In genomic region chr2:241859017-241859435, GRCh38 we compare ENCODE assay signal across 9 cellular contexts. TPM values are rescaled to one million over a fixed set of nuclear protein-coding genes. Genes with fewer than 3 reads are reported as not detected.
DNase-seq lines count a peak whose midpoint lies in the region; ATAC-seq, FAIRE-seq and TF ChIP-seq lines count a peak whose summit lies in the region.
"Had no signal": no experiment of that assay in that cellular context is flagged by ENCODE, and none has a peak within 500 bp of the region (broad histone marks: within the 10 kb centered on the region; RNA-seq: fewer than 3 reads in every experiment).

No MANE protein-coding gene starts in this region.

- H3K27ac Mint-ChIP-seq in type B pancreatic cell = no peak overlapping the region

- SMC1A ChIA-PET in GM12878 (lab: Charles Lee; ENCODE audit: uncharacterized antibody, unreplicated experiment) = interaction anchor here (1.3 to 1.8 kb wide), 3 partner anchors 9 to 157 kb away, joined by 3 to 6 read pairs (median 6); partner anchors contain the start of gene ING5

- H2AFZ ChIP-seq in GM12878 (ENCODE audit: control insufficient read depth, low read depth, low read length) = peak overlapping the region; percentile 48; the same call in 1 of the 2 replicates
- no peak overlapping the region for H2AFZ ChIP-seq in hepatocyte

- H3K27me3 ChIP-seq in GM12878 (replicated peaks in 1 of 2; ENCODE audit: control insufficient read depth in 2 of 2, insufficient read depth in 2 of 2, low read length in 1 of 2) (no peaks in the 10 kb centered on the region), hepatocyte (no peaks in the 10 kb centered on the region)

- H3K4me3 ChIP-seq in GM12878 (peak overlapping the region; percentile 56; the same call in 1 of the 2 replicates), skin epidermis (peak overlapping the region; percentile 3 to 36 (median 18)), hepatocyte (no peak overlapping the region)

- peak overlapping the region; percentile 77 for H3K9ac ChIP-seq in GM12878 (ENCODE audit: control insufficient read depth, insufficient read depth, low read length)

- no peak for TF ChIP-seq EP300 in GM12878 (IDR thresholded peaks at IDR 0.05; ENCODE audit: borderline replicate concordance in 1 of 2, control insufficient read depth in 1 of 2, low read depth in 2 of 2, low read length in 2 of 2)

- RAD21 ChIA-PET in GM12878 (lab: Charles Lee; ENCODE audit: unreplicated experiment) = interaction anchor here (1.3 to 1.6 kb wide), 4 partner anchors 10 to 159 kb away, joined by 3 to 16 read pairs (median 4); partner anchors contain the start of gene RTP5

- no peaks in the 10 kb centered on the region for H3K36me3 Mint-ChIP-seq in type B pancreatic cell

- H3K9me3 ChIP-seq in GM12878 (replicated peaks; ENCODE audit: control insufficient read depth, insufficient read depth, low read length) = no peaks in the 10 kb centered on the region
- H3K9me3 ChIP-seq in hepatocyte (ENCODE audit: low read depth) = no peaks in the 10 kb centered on the region

- no peak for TF ChIP-seq POLR2A in GM12878 (IDR thresholded peaks at IDR 0.05; ENCODE audit: low read depth, low read length)

- CTCF ChIA-PET in GM12878 (lab: Yijun Ruan, JAX) = interaction anchor here (0.7 to 1.9 kb wide), 4 partner anchors 10 to 65 kb away, joined by 3 to 10 read pairs (median 8); partner anchors contain the start of gene RTP5

- ATAC-seq in GM18870 (IDR thresholded peaks at IDR 0.05; ENCODE audit: unreplicated experiment) (peak; percentile 3), HG02642 (IDR thresholded peaks at IDR 0.05; ENCODE audit: poor library complexity, unreplicated experiment) (peak; percentile 22), GM12878 (peak; percentile 33)

- FAIRE-seq in GM12878 (lab: Jason Lieb, UNC) = no peak

- peaks cover 3% of the 10 kb centered on the region for H3K4me1 Mint-ChIP-seq in type B pancreatic cell (ENCODE audit: unreplicated experiment)

- H3K9me2 ChIP-seq in hepatocyte (replicated peaks; ENCODE audit: insufficient read depth) = no peaks in the 10 kb centered on the region

- no peak overlapping the region for H3K4me3 Mint-ChIP-seq in type B pancreatic cell

- in situ Hi-C loops in GM12878 (cut with MboI) = no loop called here

- no peak for TF ChIP-seq RAD21 in GM12878 (IDR thresholded peaks at IDR 0.05; ENCODE audit: insufficient read depth, low read depth, low read length)

- 33% methylated on average over 3 of the region's 9 CpGs for WGBS in GM12878 (ENCODE audit: insufficient coverage, insufficient replicate concordance, low lambda C conversion rate, missing lambda C conversion rate)
- WGBS in hepatocyte (ENCODE audit: low lambda C conversion rate, missing lambda C conversion rate) = 72% methylated on average over 2 of the region's 9 CpGs

- H3K4me2 ChIP-seq in GM12878 (ENCODE audit: control insufficient read depth, insufficient read depth) (peak overlapping the region; percentile 97), hepatocyte (no peak overlapping the region)

- intact Hi-C loops in GM12878 (cut with micrococcal nuclease; ENCODE audit: unreplicated experiment) = no loop called here

- H3K27me3 Mint-ChIP-seq in type B pancreatic cell = peaks cover 2% of the 10 kb centered on the region

- H3K4me1 ChIP-seq in GM12878 (ENCODE audit: control insufficient read depth, insufficient read depth, low read length) (peaks cover 37% of the 10 kb centered on the region), hepatocyte (ENCODE audit: insufficient read depth) (peaks cover 7% of the 10 kb centered on the region)

- peaks cover 7% of the 10 kb centered on the region for H3K79me2 ChIP-seq in GM12878 (ENCODE audit: control insufficient read depth, insufficient read depth, low read length)
- H3K79me2 ChIP-seq in hepatocyte = no peaks in the 10 kb centered on the region

- H3K27ac ChIP-seq in GM12878 (ENCODE audit: control insufficient read depth, insufficient read depth) (peak overlapping the region; percentile 97), skin epidermis (peak overlapping the region in 20 of 21 experiments; percentile 60 to 92 (median 84)), hepatocyte (no peak overlapping the region)

- no peaks in the 10 kb centered on the region for H3K36me3 ChIP-seq in GM12878 (ENCODE audit: control insufficient read depth in 2 of 2, insufficient read depth in 2 of 2, low read length in 1 of 2)
- no peaks in the 10 kb centered on the region for H3K36me3 ChIP-seq in hepatocyte (replicated peaks; ENCODE audit: insufficient read depth, low read depth)

- TF ChIP-seq CTCF in GM12878 (IDR thresholded peaks at IDR 0.05 in 2 of 3, conservative IDR thresholded peaks at IDR 0.05 in 1 of 3; ENCODE audit: control insufficient read depth in 2 of 3, extremely low read depth in 1 of 3, insufficient read depth in 1 of 3, low read depth in 3 of 3, low read length in 3 of 3) (no peak), type B pancreatic cell (conservative IDR thresholded peaks at IDR 0.05) (no peak), hepatocyte (IDR thresholded peaks at IDR 0.05; ENCODE audit: poor library complexity) (no peak)

- POLR2A ChIA-PET in GM12878 (lab: Charles Lee) = interaction anchor here (0.6 to 3.5 kb wide), 5 partner anchors 10 to 158 kb away, joined by 3 to 26 read pairs (median 5); partner anchors contain the start of genes D2HGDH and ING5

- BruUV-seq in GM12878 (replicated peaks; lab: Mats Ljungman, UMichigan) = no TSS peak

- no peaks in the 10 kb centered on the region for H4K20me1 ChIP-seq in GM12878 (ENCODE audit: control insufficient read depth, insufficient read depth)
- no peaks in the 10 kb centered on the region for H4K20me1 ChIP-seq in hepatocyte (ENCODE audit: insufficient read depth, poor library complexity, severe bottlenecking)

- DNase-seq in GM12878 (ENCODE audit: low read depth, low spot score) = no peak
- no peak for DNase-seq in type B pancreatic cell (ENCODE audit: extremely low spot score, unreplicated experiment)
- no peak for DNase-seq in hepatocyte (ENCODE audit: low spot score)
- DNase-seq in COR-L47 (lab: John Stamatoyannopoulos, UW) = no peak
- DNase-seq in middle frontal gyrus (ENCODE audit: extremely low spot score, low spot score) = no peak

- H3K9me3 Mint-ChIP-seq in type B pancreatic cell = peaks cover 2% of the 10 kb centered on the region

RNA-seq across cellular contexts. Expression of gene PDCD1, which starts 0.3 kb away (rescaled TPM):
- total RNA-seq in GM12878 (2013; cell fraction: nucleolus; rRNA removed) = 10.1 and 11.8 TPM in 2 replicates
- total RNA-seq in GM12878 (2014; rRNA removed) = 3.7 and 3.9 TPM in 2 replicates
- total RNA-seq in GM12878 (2014; rRNA removed; fragmentation: Illumina TruSeq; extraction: Trizol) = 1.1 and 1.5 TPM in 2 replicates
- 3.6 and 4.0 TPM in 2 replicates for total RNA-seq in GM12878 (2021)
- polyA plus RNA-seq in GM12878 (2011; ENCODE audit: low read depth) = 1.2 TPM
- polyA plus RNA-seq in GM12878 (2011; rRNA removed) = 3.8 and 6.4 TPM in 2 replicates
- 11.9 and 20.2 TPM in 2 replicates for polyA plus RNA-seq in GM12878 (2011; cell fraction: cytosol; rRNA removed)
- polyA plus RNA-seq in GM12878 (2011; cell fraction: nucleus; rRNA removed) = 23.7 and 25.2 TPM in 2 replicates
- polyA plus RNA-seq in GM12878 (2012) = 5.5 and 7.3 TPM in 2 replicates
- 0.62 TPM in 1 of 2 replicates, not detected in the other for polyA plus RNA-seq in GM12878 (2014; fragmentation: Illumina TruSeq; extraction: Trizol)
- not detected for polyA plus RNA-seq in GM12878 (2014; fragmentation: Nextera tagmentation; extraction: Ambion mirVana)
- polyA plus RNA-seq in GM12878 (2014; rRNA removed) = 4.2 and 4.6 TPM in 2 replicates
- polyA plus RNA-seq in GM12878 (2016; fragmentation: Nextera tagmentation; extraction: Ambion mirVana) = 1 to 10 TPM; 1.4 to 1.9 TPM
- polyA minus RNA-seq in GM12878 (2011; rRNA and poly(A)+ RNA removed) = 2.3 and 12.1 TPM in 2 replicates
- 5.8 and 7.2 TPM in 2 replicates for polyA minus RNA-seq in GM12878 (2011; cell fraction: cytosol; rRNA and poly(A)+ RNA removed)
- polyA minus RNA-seq in GM12878 (2011; cell fraction: nucleus; rRNA and poly(A)+ RNA removed) = 3.0 and 4.2 TPM in 2 replicates
- total RNA-seq in type B pancreatic cell (ENCODE audit: low replicate concordance) = not detected in 2 replicates
- not detected in 2 replicates for total RNA-seq in hepatocyte
- 0.44 and 0.84 TPM in 2 replicates for polyA plus RNA-seq in hepatocyte
- total RNA-seq: fibroblast of villous mesenchyme had no signal

RNA-seq across cellular contexts. Expression of gene RTP5, which starts 10.5 kb away (rescaled TPM):
- not detected in 2 replicates for total RNA-seq in GM12878 (2013; cell fraction: nucleolus; rRNA removed)
- total RNA-seq in GM12878 (2014; rRNA removed) = not detected in 2 replicates
- not detected in 2 replicates for total RNA-seq in GM12878 (2014; rRNA removed; fragmentation: Illumina TruSeq; extraction: Trizol)
- total RNA-seq in GM12878 (2021) = not detected in 2 replicates
- polyA plus RNA-seq in GM12878 (2011; ENCODE audit: low read depth) = not detected
- polyA plus RNA-seq in GM12878 (2011; rRNA removed) = not detected in 2 replicates
- polyA plus RNA-seq in GM12878 (2011; cell fraction: cytosol; rRNA removed) = not detected in 2 replicates
- 0.07 and 0.09 TPM in 2 replicates for polyA plus RNA-seq in GM12878 (2011; cell fraction: nucleus; rRNA removed)
- polyA plus RNA-seq in GM12878 (2012) = 0.15 and 0.17 TPM in 2 replicates
- not detected in 2 replicates for polyA plus RNA-seq in GM12878 (2014; fragmentation: Illumina TruSeq; extraction: Trizol)
- not detected for polyA plus RNA-seq in GM12878 (2014; fragmentation: Nextera tagmentation; extraction: Ambion mirVana)
- polyA plus RNA-seq in GM12878 (2014; rRNA removed) = 0.05 TPM in 1 of 2 replicates, not detected in the other
- polyA plus RNA-seq in GM12878 (2016; fragmentation: Nextera tagmentation; extraction: Ambion mirVana) = not detected
- polyA minus RNA-seq in GM12878 (2011; rRNA and poly(A)+ RNA removed) = not detected in 2 replicates
- not detected in 2 replicates for polyA minus RNA-seq in GM12878 (2011; cell fraction: cytosol; rRNA and poly(A)+ RNA removed)
- polyA minus RNA-seq in GM12878 (2011; cell fraction: nucleus; rRNA and poly(A)+ RNA removed) = not detected in 2 replicates
- not detected in 2 replicates for total RNA-seq in type B pancreatic cell (ENCODE audit: low replicate concordance)
- not detected in 2 replicates for total RNA-seq in hepatocyte
- not detected in 2 replicates for polyA plus RNA-seq in hepatocyte
- total RNA-seq: fibroblast of villous mesenchyme had no signal

RNA-seq across cellular contexts. Expression of gene NEU4, which starts 50.0 kb away (rescaled TPM):
- total RNA-seq in GM12878 (2013; cell fraction: nucleolus; rRNA removed) = 1.1 and 1.3 TPM in 2 replicates
- total RNA-seq in GM12878 (2014; rRNA removed) (0.05 and 0.06 TPM in 2 replicates), GM12878 (2014; rRNA removed; fragmentation: Illumina TruSeq; extraction: Trizol) (0.05 TPM in 1 of 2 replicates, not detected in the other), GM12878 (2021) (0.28 and 0.98 TPM in 2 replicates), type B pancreatic cell (ENCODE audit: low replicate concordance) (0.19 and 0.51 TPM in 2 replicates), hepatocyte (6.8 and 9.3 TPM in 2 replicates)
- not detected for polyA plus RNA-seq in GM12878 (2011; ENCODE audit: low read depth)
- polyA plus RNA-seq in GM12878 (2011; rRNA removed) (not detected in 2 replicates), GM12878 (2014; fragmentation: Illumina TruSeq; extraction: Trizol) (0.01 TPM in 1 of 2 replicates, not detected in the other), GM12878 (2014; fragmentation: Nextera tagmentation; extraction: Ambion mirVana) (not detected), GM12878 (2014; rRNA removed) (0.08 and 0.14 TPM in 2 replicates), GM12878 (2016; fragmentation: Nextera tagmentation; extraction: Ambion mirVana) (under 1 TPM in 1 of 2 experiments, not detected in 1; 0.23 TPM), hepatocyte (8.7 and 10.2 TPM in 2 replicates)
- polyA plus RNA-seq in GM12878 (2011; cell fraction: cytosol; rRNA removed) = 0.06 and 0.12 TPM in 2 replicates
- 0.24 and 0.32 TPM in 2 replicates for polyA plus RNA-seq in GM12878 (2011; cell fraction: nucleus; rRNA removed)
- 0.31 and 0.56 TPM in 2 replicates for polyA plus RNA-seq in GM12878 (2012)
- 0.05 TPM in 1 of 2 replicates, not detected in the other for polyA minus RNA-seq in GM12878 (2011; rRNA and poly(A)+ RNA removed)
- not detected in 2 replicates for polyA minus RNA-seq in GM12878 (2011; cell fraction: cytosol; rRNA and poly(A)+ RNA removed)
- 0.86 TPM in 1 of 2 replicates, not detected in the other for polyA minus RNA-seq in GM12878 (2011; cell fraction: nucleus; rRNA and poly(A)+ RNA removed)
- total RNA-seq: fibroblast of villous mesenchyme had no signal
